Comparison of ENCODE assay signal across 1 cellular context in the genomic region with DNA sequence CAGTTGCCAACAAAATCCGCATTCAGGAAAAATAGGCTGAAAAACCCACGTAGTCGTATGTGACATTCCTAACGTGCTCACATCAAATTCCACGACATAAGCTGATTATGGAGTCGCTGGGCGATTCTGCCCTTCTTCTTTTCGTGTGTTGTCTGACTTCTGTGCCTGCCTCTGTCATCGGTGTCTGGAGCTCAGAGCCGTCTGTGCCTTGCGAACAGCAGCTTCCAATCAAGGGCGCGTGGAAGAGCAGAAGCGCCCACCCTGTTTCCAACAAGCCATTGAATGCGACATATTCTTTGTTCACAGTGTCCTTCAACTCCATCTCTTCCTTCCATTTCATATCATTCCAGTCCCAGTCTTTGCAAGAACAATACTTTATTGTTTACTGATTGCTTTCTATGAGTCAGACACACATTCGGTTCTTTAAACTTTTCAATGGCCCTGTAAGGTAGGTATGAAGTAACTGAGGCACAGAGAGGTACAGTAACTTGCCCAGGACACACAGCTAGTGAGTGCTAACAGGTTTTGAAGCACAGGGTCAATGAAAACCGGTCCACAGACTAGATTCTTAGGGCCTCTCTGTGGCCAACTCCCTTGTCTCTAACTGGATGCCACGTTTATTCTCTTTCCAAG.
TF ChIP-seq lines count a peak whose summit lies in the region.

No MANE protein-coding gene starts in this region.

TF ChIP-seq in GM23338, 12 proteins besides CTCF, POLR2A, EP300 and RAD21:
- TF ChIP-seq ZNF114 (CRISPR knock-in tag; IDR thresholded peaks at IDR 0.05): no peak
- no peak for TF ChIP-seq ZNF331 (CRISPR knock-in tag; IDR thresholded peaks at IDR 0.05; ENCODE audit: low read depth)
- TF ChIP-seq STAT1 (IDR thresholded peaks at IDR 0.05; ENCODE audit: unreplicated experiment): no peak
- no peak for TF ChIP-seq JUNB (IDR thresholded peaks at IDR 0.05; ENCODE audit: unreplicated experiment)
- TF ChIP-seq CREB1 (CRISPR knock-in tag; IDR thresholded peaks at IDR 0.05; ENCODE audit: low read depth): no peak
- TF ChIP-seq NANOG (IDR thresholded peaks at IDR 0.05; ENCODE audit: borderline replicate concordance): no peak
- TF ChIP-seq POLR2AphosphoS5 (IDR thresholded peaks at IDR 0.05; ENCODE audit: low read depth): no peak
- TF ChIP-seq, protein P1, sequence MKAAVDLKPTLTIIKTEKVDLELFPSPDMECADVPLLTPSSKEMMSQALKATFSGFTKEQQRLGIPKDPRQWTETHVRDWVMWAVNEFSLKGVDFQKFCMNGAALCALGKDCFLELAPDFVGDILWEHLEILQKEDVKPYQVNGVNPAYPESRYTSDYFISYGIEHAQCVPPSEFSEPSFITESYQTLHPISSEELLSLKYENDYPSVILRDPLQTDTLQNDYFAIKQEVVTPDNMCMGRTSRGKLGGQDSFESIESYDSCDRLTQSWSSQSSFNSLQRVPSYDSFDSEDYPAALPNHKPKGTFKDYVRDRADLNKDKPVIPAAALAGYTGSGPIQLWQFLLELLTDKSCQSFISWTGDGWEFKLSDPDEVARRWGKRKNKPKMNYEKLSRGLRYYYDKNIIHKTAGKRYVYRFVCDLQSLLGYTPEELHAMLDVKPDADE (IDR thresholded peaks at IDR 0.05): no peak
- no peak for TF ChIP-seq EZH2 (IDR thresholded peaks at IDR 0.05; ENCODE audit: low read depth, unreplicated experiment)
